ENCODE assay signal across 1 cellular context in genomic region chr5:32312682-32313523, GRCh38.
A peak's percentile ranks its signal among the peaks of the same experiment; 100 is the strongest.
TF ChIP-seq lines count a peak whose summit lies in the region.

MTMR12 (minus strand) TSS chr5:32312939; CDS start chr5:32312838, 101 bp downstream.

TF ChIP-seq in K562, 482 proteins besides CTCF, POLR2A, EP300 and RAD21 (continued from another document and continues in another):
- TF ChIP-seq ZBTB40 (IDR thresholded peaks at IDR 0.05) (no peak), ZBTB40 (CRISPR knock-in tag; IDR thresholded peaks at IDR 0.05) (no peak), EP400 (IDR thresholded peaks at IDR 0.05) (no peak; the same call in 1 of the 2 replicates), ETS1 (conservative IDR thresholded peaks at IDR 0.05; ENCODE audit: control insufficient read depth, low read depth, low read length) (peak; percentile 86; the same call in 1 of the 2 replicates), RUNX1 (IDR thresholded peaks at IDR 0.05; ENCODE audit: low read depth) (no peak), MAX (CRISPR knock-in tag; IDR thresholded peaks at IDR 0.05) (0 out of 2 replicates have a peak, but pooled peaks have one; percentile 12), TSHZ1 (CRISPR knock-in tag; IDR thresholded peaks at IDR 0.05) (no peak), SNRNP70 (optimal IDR thresholded peaks at IDR 0.05; ENCODE audit: low read depth, low read length) (no peak), ARID3B (CRISPR knock-in tag; IDR thresholded peaks at IDR 0.05; ENCODE audit: borderline replicate concordance) (no peak), PBX2 (CRISPR knock-in tag; IDR thresholded peaks at IDR 0.05; ENCODE audit: low read depth) (peak; percentile 78), PBX2 (tag; conservative IDR thresholded peaks at IDR 0.05; ENCODE audit: low read depth) (peak; percentile 99), ZNF384 (IDR thresholded peaks at IDR 0.05; ENCODE audit: low read depth, low read length) (no peak), ZNF175 (CRISPR knock-in tag; IDR thresholded peaks at IDR 0.05; ENCODE audit: low read depth) (peak; percentile 39; the same call in 1 of the 2 replicates), ATF6 (CRISPR knock-in tag; IDR thresholded peaks at IDR 0.05) (0 out of 2 replicates have a peak, but pooled peaks have one; percentile 16), ZNF121 (CRISPR knock-in tag; conservative IDR thresholded peaks at IDR 0.05) (no peak), NR2C1 (IDR thresholded peaks at IDR 0.05) (peak; percentile 41; the same call in 1 of the 2 replicates), NR2C1 (tag; IDR thresholded peaks at IDR 0.05) (no peak), TAF1 (IDR thresholded peaks at IDR 0.05; ENCODE audit: control insufficient read depth, extremely low read depth, insufficient read depth, low read length, severe bottlenecking) (peak; percentile 80), ZNF224 (CRISPR knock-in tag; IDR thresholded peaks at IDR 0.05) (no peak), MYNN (IDR thresholded peaks at IDR 0.05) (no peak), MYNN (CRISPR knock-in tag; IDR thresholded peaks at IDR 0.05) (no peak), ZBTB34 (CRISPR knock-in tag; IDR thresholded peaks at IDR 0.05) (no peak), ZNF507 (tag; conservative IDR thresholded peaks at IDR 0.05) (no peak), ZNF512 (tag; IDR thresholded peaks at IDR 0.05) (no peak), ZNF146 (CRISPR knock-in tag; IDR thresholded peaks at IDR 0.05; ENCODE audit: unreplicated experiment) (no peak), SIX5 (IDR thresholded peaks at IDR 0.05; ENCODE audit: borderline replicate concordance in 1 of 2, insufficient read depth in 1 of 2, low read depth in 1 of 2, low read length in 2 of 2) (no peak), U2AF2 (optimal IDR thresholded peaks at IDR 0.05; ENCODE audit: low read depth, low read length) (no peak), ZNF79 (CRISPR knock-in tag; IDR thresholded peaks at IDR 0.05; ENCODE audit: low read depth) (no peak), IRF9 (tag; IDR thresholded peaks at IDR 0.05) (no peak)
